Comparison of ENCODE assay signal across 19 cellular contexts in genomic region chr2:230619471-230619870, GRCh38.
A peak's percentile ranks its signal among the peaks of the same experiment; 100 is the strongest.
DNase-seq lines count a peak whose midpoint lies in the region; ATAC-seq and TF ChIP-seq lines count a peak whose summit lies in the region.
"Had no signal": no experiment of that assay in that cellular context is flagged by ENCODE, and none has a peak within 500 bp of the region (broad histone marks: within the 10 kb centered on the region; RNA-seq: fewer than 3 reads in every experiment).

No MANE protein-coding gene starts in this region.

- no peaks in the 10 kb centered on the region for H3K79me1 ChIP-seq in neuronal stem cell (ENCODE audit: low read depth, low read length)

- no TSS peak for BruUV-seq in PC-3 (replicated peaks; lab: Mats Ljungman, UMichigan)

- H3K4me1 Mint-ChIP-seq in GM23338, result no peaks in the 10 kb centered on the region
- peaks cover 12% of the 10 kb centered on the region for H3K4me1 Mint-ChIP-seq in activated CD4-positive, alpha-beta memory T cell treated with anti-CD3 and anti-CD28 coated beads for 36 hours (ENCODE audit: low read depth)

- H2AK5ac ChIP-seq in neuronal stem cell (ENCODE audit: low read depth, low read length), result no peak overlapping the region

- no peak overlapping the region for H2BK5ac ChIP-seq in neuronal stem cell (ENCODE audit: low read length)

- TF ChIP-seq POLR2A in stomach (IDR thresholded peaks at IDR 0.05), result no peak

- H3K9me3 ChIP-seq in PC-3 (ENCODE audit: low read length) (no peaks in the 10 kb centered on the region), neuronal stem cell (replicated peaks in 1 of 2; ENCODE audit: control insufficient read depth in 2 of 2, insufficient read depth in 1 of 2, low read depth in 1 of 2, low read length in 2 of 2) (no peaks in the 10 kb centered on the region), stomach (no peaks in the 10 kb centered on the region)

- H2BK15ac ChIP-seq in neuronal stem cell (ENCODE audit: low read length), result no peak overlapping the region

- DNase-seq in Caki2 (ENCODE audit: low read depth) (peak; percentile 10), GM23338 (ENCODE audit: low spot score) (peak; percentile 14), PC-3 (peak; percentile 11), neuronal stem cell (ENCODE audit: low spot score) (no peak), stomach (no peak)
- DNase-seq in activated effector memory CD4-positive, alpha-beta T cell treated with anti-CD3 and anti-CD28 coated beads, Interleukin-2, amount 50 U/mL, for 16 hours, result no peak
- no peak for DNase-seq in activated CD4-positive, alpha-beta memory T cell treated with anti-CD3 and anti-CD28 coated beads for 36 hours
- DNase-seq: AML-193; Calu3; CD4-positive, alpha-beta memory T cell; DMS79 treated with DMSO at 0.1 percent for 48 hours; GF-D8; GOT3; H7; HFFc6 had no signal

- H3K36me3 ChIP-seq in GM23338 (ENCODE audit: insufficient read depth), result no peaks in the 10 kb centered on the region
- H3K36me3 ChIP-seq in PC-3 (ENCODE audit: low read depth, low read length), result no peaks in the 10 kb centered on the region
- H3K36me3 ChIP-seq in neuronal stem cell (replicated peaks in 1 of 2; ENCODE audit: control insufficient read depth in 2 of 2, insufficient read depth in 2 of 2, low read length in 2 of 2), result no peaks in the 10 kb centered on the region
- no peaks in the 10 kb centered on the region for H3K36me3 ChIP-seq in stomach

- H2AFZ ChIP-seq in GM23338, result no peak overlapping the region
- no peak overlapping the region for H2AFZ ChIP-seq in PC-3 (ENCODE audit: low read length)
- no peak overlapping the region for H2AFZ ChIP-seq in neuronal stem cell (ENCODE audit: low read length)

- H3K79me2 ChIP-seq in GM23338 (replicated peaks; ENCODE audit: insufficient read depth) (no peaks in the 10 kb centered on the region), PC-3 (ENCODE audit: low read length) (no peaks in the 10 kb centered on the region)

- CTCF ChIA-PET in PC-3 (lab: Charles Lee), result no interaction called here
- CTCF ChIA-PET in activated CD4-positive, alpha-beta memory T cell treated with anti-CD3 and anti-CD28 coated beads for 36 hours (lab: Charles Lee), result interaction anchor here (0.6 to 1.0 kb wide), 3 partner anchors 179 to 611 kb away, joined by 3 to 4 read pairs (median 4); no protein-coding TSS in a partner anchor

- H3F3A ChIP-seq in GM23338 (replicated peaks; ENCODE audit: low read depth) (no peaks in the 10 kb centered on the region), PC-3 (ENCODE audit: low read length, unreplicated experiment) (peaks cover 4% of the 10 kb centered on the region)

- H3K9ac ChIP-seq in PC-3 (ENCODE audit: low read length) (no peak overlapping the region), neuronal stem cell (ENCODE audit: low read depth, low read length, poor library complexity) (no peak overlapping the region)

- H3K23ac ChIP-seq in neuronal stem cell (ENCODE audit: low read depth, low read length, poor library complexity), result no peak overlapping the region

- no peaks in the 10 kb centered on the region for H3K27me3 ChIP-seq in GM23338 (ENCODE audit: insufficient read depth)
- no peaks in the 10 kb centered on the region for H3K27me3 ChIP-seq in PC-3 (ENCODE audit: low read length)
- no peaks in the 10 kb centered on the region for H3K27me3 ChIP-seq in neuronal stem cell (ENCODE audit: control insufficient read depth in 3 of 3, insufficient read depth in 3 of 3, low read depth in 1 of 3, low read length in 3 of 3)
- H3K27me3 ChIP-seq in stomach, result no peaks in the 10 kb centered on the region

- H4K20me1 ChIP-seq in GM23338 (replicated peaks; ENCODE audit: insufficient read depth) (no peaks in the 10 kb centered on the region), PC-3 (ENCODE audit: low read length) (no peaks in the 10 kb centered on the region)

- H3K9me2 ChIP-seq in GM23338 (ENCODE audit: insufficient read depth) (no peaks in the 10 kb centered on the region), PC-3 (replicated peaks; ENCODE audit: low read length) (no peaks in the 10 kb centered on the region)

- no peak overlapping the region for H3K4ac ChIP-seq in neuronal stem cell (ENCODE audit: low read length)

- TF ChIP-seq EP300 in stomach (IDR thresholded peaks at IDR 0.05), result no peak

- 0 out of 2 replicates have a peak, but pooled peaks cover 5% of the 10 kb centered on the region for H3K4me1 ChIP-seq in GM23338 (ENCODE audit: insufficient read depth)
- H3K4me1 ChIP-seq in PC-3 (ENCODE audit: insufficient read depth, low read length), result peaks cover 14% of the 10 kb centered on the region
- H3K4me1 ChIP-seq in neuronal stem cell (ENCODE audit: control insufficient read depth in 2 of 2, insufficient read depth in 1 of 2, low read depth in 1 of 2, low read length in 2 of 2), result peaks cover 0 to 3% of the 10 kb centered on the region in 2 donors
- H3K4me1 ChIP-seq in stomach, result no peaks in the 10 kb centered on the region

- no peak overlapping the region for H3K14ac ChIP-seq in neuronal stem cell (ENCODE audit: low read length)

- intact Hi-C loops in PC-3 (cut with micrococcal nuclease) (loop anchor here (5.0 kb wide), 2 partner anchors 193 to 202 kb away; partner anchors contain the start of gene SP100), stomach (cut with DNase I; ENCODE audit: low total_unique reads) (no loop called here)
- intact Hi-C loops in activated CD4-positive, alpha-beta memory T cell treated with anti-CD3 and anti-CD28 coated beads for 36 hours (cut with micrococcal nuclease), result no loop called here

- H3K27ac Mint-ChIP-seq in GM23338, result no peak overlapping the region
- no peak overlapping the region for H3K27ac Mint-ChIP-seq in activated CD4-positive, alpha-beta memory T cell treated with anti-CD3 and anti-CD28 coated beads for 36 hours
- H3K27ac Mint-ChIP-seq: CD4-positive, alpha-beta memory T cell; HFFc6 had no signal

- H2BK12ac ChIP-seq in neuronal stem cell (ENCODE audit: low read length), result no peak overlapping the region

- WGBS in neuronal stem cell (ENCODE audit: extremely low coverage in 2 of 2, insufficient read length in 2 of 2, insufficient replicate concordance in 1 of 2), 2 donors, result no CpG with 5 or more reads among the region's 8 CpGs
- 66 to 72% (median 70%) methylated on average over 8 of the region's 8 CpGs for WGBS in stomach, 5 donors

- H2BK120ac ChIP-seq in neuronal stem cell (ENCODE audit: low read depth, low read length), result no peak overlapping the region

- no peak overlapping the region for H3K4me3 Mint-ChIP-seq in GM23338
- no peak overlapping the region for H3K4me3 Mint-ChIP-seq in activated CD4-positive, alpha-beta memory T cell treated with anti-CD3 and anti-CD28 coated beads for 36 hours
- H3K4me3 Mint-ChIP-seq: CD4-positive, alpha-beta memory T cell; HFFc6 had no signal

- H3K4me3 ChIP-seq in GM23338 (no peak overlapping the region), PC-3 (ENCODE audit: low read length) (no peak overlapping the region), neuronal stem cell (ENCODE audit: low read length in 2 of 2) (no peak overlapping the region), stomach (no peak overlapping the region)
- H3K4me3 ChIP-seq: K562 had no signal

- ATAC-seq in GM23338, result no peak
- ATAC-seq in PC-3, result no peak
- no peak for ATAC-seq in HG03039 (IDR thresholded peaks at IDR 0.05; ENCODE audit: unreplicated experiment)
- ATAC-seq: HCT116, K562 had no signal

- no peak overlapping the region for H4K91ac ChIP-seq in neuronal stem cell (ENCODE audit: low read depth, low read length, poor library complexity)

- no peak overlapping the region for H3K4me2 ChIP-seq in GM23338
- no peak overlapping the region for H3K4me2 ChIP-seq in PC-3 (ENCODE audit: low read length)
- no peak overlapping the region for H3K4me2 ChIP-seq in neuronal stem cell (ENCODE audit: insufficient read depth, low read length, poor library complexity, severe bottlenecking)

- H3K36me3 Mint-ChIP-seq in GM23338 (ENCODE audit: low read depth), result no peaks in the 10 kb centered on the region
- no peaks in the 10 kb centered on the region for H3K36me3 Mint-ChIP-seq in activated CD4-positive, alpha-beta memory T cell treated with anti-CD3 and anti-CD28 coated beads for 36 hours
- H3K36me3 Mint-ChIP-seq: CD4-positive, alpha-beta memory T cell had no signal

- no peaks in the 10 kb centered on the region for H3K27me3 Mint-ChIP-seq in GM23338 (ENCODE audit: insufficient read depth, low read depth, poor library complexity)
- no peaks in the 10 kb centered on the region for H3K27me3 Mint-ChIP-seq in activated CD4-positive, alpha-beta memory T cell treated with anti-CD3 and anti-CD28 coated beads for 36 hours
- H3K27me3 Mint-ChIP-seq: CD4-positive, alpha-beta memory T cell had no signal

- H3K9me3 Mint-ChIP-seq in GM23338, result no peaks in the 10 kb centered on the region; the same call in 2 of the 3 replicates
- peaks cover 2% of the 10 kb centered on the region for H3K9me3 Mint-ChIP-seq in activated CD4-positive, alpha-beta memory T cell treated with anti-CD3 and anti-CD28 coated beads for 36 hours
- H3K9me3 Mint-ChIP-seq: HFFc6 had no signal

- POLR2A ChIA-PET in PC-3 (lab: Charles Lee; ENCODE audit: unreplicated experiment), result no interaction called here
- POLR2A ChIA-PET in activated CD4-positive, alpha-beta memory T cell treated with anti-CD3 and anti-CD28 coated beads for 36 hours (lab: Charles Lee), result no interaction called here

- in situ Hi-C loops in Caki2 (cut with HindIII; ENCODE audit: low pct_unique_long_range_greater_than_20kb, low sequenced_read_pairs), result no loop called here

- peak overlapping the region; percentile 91 for H3K18ac ChIP-seq in neuronal stem cell (ENCODE audit: low read length)

- TF ChIP-seq CTCF in GM23338 (conservative IDR thresholded peaks at IDR 0.05; ENCODE audit: low read depth in 2 of 2), result no peak
- no peak for TF ChIP-seq CTCF in PC-3 (conservative IDR thresholded peaks at IDR 0.05; ENCODE audit: low read depth, low read length)
- no peak for TF ChIP-seq CTCF in stomach (IDR thresholded peaks at IDR 0.05)

- H4K8ac ChIP-seq in neuronal stem cell (ENCODE audit: low read depth, low read length), result no peak overlapping the region

- no peak overlapping the region for H3K27ac ChIP-seq in GM23338 (ENCODE audit: low read depth)
- H3K27ac ChIP-seq in PC-3 (ENCODE audit: low read length), result no peak overlapping the region
- peak overlapping the region; percentile 26 for H3K27ac ChIP-seq in neuronal stem cell (replicated peaks; ENCODE audit: low read length)
- no peak overlapping the region for H3K27ac ChIP-seq in stomach
- H3K27ac ChIP-seq: C4-2B had no signal

TF ChIP-seq in GM23338, 12 proteins besides CTCF, POLR2A, EP300 and RAD21 (continues in another document):
- TF ChIP-seq STAT1 (IDR thresholded peaks at IDR 0.05; ENCODE audit: unreplicated experiment), result no peak

Comparison
In these comparisons a context has a peak if more than half of its experiments do, and no peak if none do; other contexts are left out.
1. DNase-seq: peak in Caki2 (single experiment), GM23338 (single experiment) and PC-3 (single experiment); none in neuronal stem cell (single experiment), activated effector memory CD4-positive, alpha-beta T cell treated with anti-CD3 and anti-CD28 coated beads, Interleukin-2, amount 50 U/mL, for 16 hours (single experiment), stomach (single experiment) and activated CD4-positive, alpha-beta memory T cell treated with anti-CD3 and anti-CD28 coated beads for 36 hours (single experiment).